ENCODE assay signal across 6 cellular contexts in genomic region chr12:8807084-8807483, GRCh38. TPM values are rescaled to one million over a fixed set of nuclear protein-coding genes. Genes with fewer than 3 reads are reported as not detected.
"Had no signal": no experiment of that assay in that cellular context is flagged by ENCODE, and none has a peak within 500 bp of the region (broad histone marks: within the 10 kb centered on the region; RNA-seq: fewer than 3 reads in every experiment).

No MANE protein-coding gene starts in this region.

RNA-seq across cellular contexts. Expression of gene A2ML1, which starts 15.3 kb away (rescaled TPM):
- total RNA-seq: activated CD4-positive, alpha-beta memory T cell treated with anti-CD3 and anti-CD28 coated beads for 36 hours; activated CD4-positive, alpha-beta T cell treated with anti-CD3 and anti-CD28 coated beads, Interleukin-2, amount 10 ng/mL, durations not matched to agents 7 days and 5 days; activated naive CD4-positive, alpha-beta T cell treated with anti-CD3 and anti-CD28 coated beads, Interleukin-2, amount 50 U/mL, for 72 hours; activated T-cell treated with anti-CD3 and anti-CD28 coated beads, Interleukin-2, amount 50 U/mL, for 4 hours; body of pancreas; T-helper 17 cell had no signal
